In the genomic region with DNA sequence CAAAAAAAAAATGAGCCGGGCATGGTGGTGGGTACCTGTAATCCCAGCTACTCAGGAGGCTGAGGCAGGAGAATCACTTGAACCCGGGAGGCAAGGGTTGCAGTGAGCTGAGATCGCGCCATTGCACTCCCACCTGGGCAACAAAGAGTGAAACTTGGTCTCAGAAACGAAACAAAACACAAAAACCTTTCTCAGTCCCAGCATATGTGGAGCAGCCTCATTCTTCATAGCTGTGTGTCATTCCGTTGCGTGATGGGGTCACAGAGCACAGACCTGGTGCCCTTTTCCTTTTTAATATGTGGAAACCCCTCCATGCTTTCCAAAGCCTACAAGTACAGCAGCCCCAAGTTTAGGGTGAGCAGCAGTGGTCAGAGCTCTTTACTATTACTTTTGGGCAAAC, we compare ENCODE assay signal across 10 cellular contexts. TPM values are rescaled to one million over a fixed set of nuclear protein-coding genes. Genes with fewer than 3 reads are reported as not detected.
DNase-seq lines count a peak whose midpoint lies in the region; ATAC-seq, FAIRE-seq and TF ChIP-seq lines count a peak whose summit lies in the region.
"Had no signal": no experiment of that assay in that cellular context is flagged by ENCODE, and none has a peak within 500 bp of the region (broad histone marks: within the 10 kb centered on the region; RNA-seq: fewer than 3 reads in every experiment).

No MANE protein-coding gene starts in this region.

- peak; percentile 52 for ATAC-seq in GM19324 (IDR thresholded peaks at IDR 0.05; ENCODE audit: low FRiP score, unreplicated experiment)

- no peak for TF ChIP-seq CTCF in right atrium auricular region (IDR thresholded peaks at IDR 0.05)

- H3K4me3 ChIP-seq in right atrium auricular region (peak overlapping the region; percentile 13 to 38), skeletal muscle tissue (ENCODE audit: low read length in 3 of 3) (peak overlapping the region; percentile 65 to 71 (median 68))

- DNase-seq in right atrium auricular region (ENCODE audit: low spot score) (no peak), NCI-H1105 (lab: John Stamatoyannopoulos, UW) (no peak), urothelium cell line (ENCODE audit: low spot score) (no peak), NOMO-1 treated with dmso at 0.1 percent for 144 hours (lab: John Stamatoyannopoulos, UW; ENCODE audit: unreplicated experiment) (no peak), RPMI8226 (no peak)
- DNase-seq: endodermal cell, Karpas-422 had no signal

- H3K36me3 ChIP-seq in right atrium auricular region (peaks cover 26% of the 10 kb centered on the region), skeletal muscle tissue (ENCODE audit: control insufficient read depth in 3 of 3, insufficient read depth in 3 of 3, low read length in 3 of 3) (peaks cover 16 to 28% (median 19%) of the 10 kb centered on the region in 3 donors)

- H3K9me3 ChIP-seq in right atrium auricular region: no peaks in the 10 kb centered on the region
- no peaks in the 10 kb centered on the region for H3K9me3 ChIP-seq in skeletal muscle tissue (ENCODE audit: control insufficient read depth in 3 of 3, low read length in 3 of 3)

- H3K4me1 ChIP-seq in right atrium auricular region: peaks cover 0 to 36% of the 10 kb centered on the region in 2 donors
- peaks cover 16 to 40% (median 24%) of the 10 kb centered on the region in 3 donors for H3K4me1 ChIP-seq in skeletal muscle tissue (ENCODE audit: control insufficient read depth in 3 of 3, insufficient read depth in 3 of 3, low read length in 3 of 3)

- FAIRE-seq in urothelium cell line (lab: Jason Lieb, UNC): no peak

- H3K27me3 ChIP-seq in right atrium auricular region (no peaks in the 10 kb centered on the region), skeletal muscle tissue (ENCODE audit: control insufficient read depth in 3 of 3, insufficient read depth in 3 of 3, low read length in 3 of 3) (no peaks in the 10 kb centered on the region)

- peak overlapping the region; percentile 79 to 89 (median 82) for H3K9ac ChIP-seq in skeletal muscle tissue (ENCODE audit: low read depth in 1 of 3, low read length in 3 of 3)

- H3K27ac ChIP-seq in angular gyrus (ENCODE audit: low read depth, low read length) (peak overlapping the region; percentile 73), right atrium auricular region (peak overlapping the region; percentile 87 to 88), skeletal muscle tissue (ENCODE audit: low read depth, low read length) (peak overlapping the region; percentile 87)

RNA-seq across cellular contexts. Expression of a gene that starts 13.7 kb away (rescaled TPM):
- total RNA-seq in right atrium auricular region (10 to 100 TPM; 15.1 to 18.4 TPM), skeletal muscle tissue (5.2 TPM)

RNA-seq across cellular contexts. Expression of a gene that starts 19.1 kb away (rescaled TPM):
- 10 to 100 TPM; 67.1 to 97.3 TPM for total RNA-seq in right atrium auricular region
- 21.9 TPM for total RNA-seq in skeletal muscle tissue

RNA-seq across cellular contexts. Expression of a gene that starts 58.5 kb away (rescaled TPM):
- total RNA-seq in right atrium auricular region (1 to 10 TPM; 2.2 to 3.6 TPM), skeletal muscle tissue (8.9 TPM)
